Comparison of ENCODE assay signal across 1 cellular context in the genomic region with DNA sequence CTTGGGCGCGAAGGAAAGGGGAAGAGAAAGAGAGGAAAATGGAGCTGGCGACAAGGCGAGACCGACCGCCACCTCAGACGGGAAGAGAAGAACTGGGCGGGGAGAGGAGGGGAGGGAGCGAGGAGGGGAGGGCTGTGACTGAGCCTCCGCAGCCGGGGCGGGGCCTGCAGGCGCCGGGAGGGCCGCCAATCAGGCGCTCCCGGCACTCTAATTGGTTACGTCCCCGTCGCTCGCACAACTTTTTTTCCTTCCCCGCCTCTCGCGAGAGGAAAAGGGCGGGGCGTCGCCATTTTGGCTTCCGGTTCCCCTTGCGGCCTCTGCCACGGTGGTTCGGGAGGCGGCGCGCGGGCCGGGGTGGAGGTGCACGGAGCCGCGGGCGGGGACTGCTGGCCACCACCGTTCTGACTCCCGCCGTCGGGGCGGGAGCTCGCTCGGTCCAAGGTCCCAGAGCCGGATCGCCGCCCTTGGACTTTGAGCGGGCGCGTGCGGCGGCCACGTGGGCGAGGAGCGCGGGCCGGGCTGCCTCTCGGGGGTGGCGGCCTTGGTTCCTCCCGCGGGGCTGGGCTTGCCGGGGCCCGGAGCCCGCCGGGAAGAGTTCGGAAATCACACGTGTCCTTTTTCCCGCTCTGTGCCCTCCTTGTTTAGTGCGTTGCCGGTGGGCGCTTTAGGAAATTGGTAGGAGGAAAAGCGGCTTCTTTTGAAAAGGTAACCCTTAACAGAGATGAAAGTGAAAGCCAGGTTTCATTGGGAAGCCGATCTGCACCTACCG.
TF ChIP-seq lines count a peak whose summit lies in the region.

Gene GDI2 (minus strand): TSS at position 94 of the 769 bp plus-strand sequence. CDS start 176 bp downstream, outside the sequence.

TF ChIP-seq in HepG2, 621 proteins besides CTCF, POLR2A, EP300 and RAD21 (continued from another document and continues in another):
- no peak for TF ChIP-seq ZFP36 (IDR thresholded peaks at IDR 0.05; ENCODE audit: borderline replicate concordance, low read depth, low read length, partially characterized antibody)
- TF ChIP-seq CENPBD1 (CRISPR knock-in tag; IDR thresholded peaks at IDR 0.05; ENCODE audit: borderline replicate concordance, low read depth): peak; percentile 93; the same call in 1 of the 2 replicates
- TF ChIP-seq MBD4 (IDR thresholded peaks at IDR 0.05; ENCODE audit: borderline replicate concordance, low read length): no peak; the same call in 1 of the 2 replicates
- TF ChIP-seq SYNCRIP (IDR thresholded peaks at IDR 0.05; ENCODE audit: insufficient read depth, low read depth, low read length): no peak
- TF ChIP-seq, protein P1, sequence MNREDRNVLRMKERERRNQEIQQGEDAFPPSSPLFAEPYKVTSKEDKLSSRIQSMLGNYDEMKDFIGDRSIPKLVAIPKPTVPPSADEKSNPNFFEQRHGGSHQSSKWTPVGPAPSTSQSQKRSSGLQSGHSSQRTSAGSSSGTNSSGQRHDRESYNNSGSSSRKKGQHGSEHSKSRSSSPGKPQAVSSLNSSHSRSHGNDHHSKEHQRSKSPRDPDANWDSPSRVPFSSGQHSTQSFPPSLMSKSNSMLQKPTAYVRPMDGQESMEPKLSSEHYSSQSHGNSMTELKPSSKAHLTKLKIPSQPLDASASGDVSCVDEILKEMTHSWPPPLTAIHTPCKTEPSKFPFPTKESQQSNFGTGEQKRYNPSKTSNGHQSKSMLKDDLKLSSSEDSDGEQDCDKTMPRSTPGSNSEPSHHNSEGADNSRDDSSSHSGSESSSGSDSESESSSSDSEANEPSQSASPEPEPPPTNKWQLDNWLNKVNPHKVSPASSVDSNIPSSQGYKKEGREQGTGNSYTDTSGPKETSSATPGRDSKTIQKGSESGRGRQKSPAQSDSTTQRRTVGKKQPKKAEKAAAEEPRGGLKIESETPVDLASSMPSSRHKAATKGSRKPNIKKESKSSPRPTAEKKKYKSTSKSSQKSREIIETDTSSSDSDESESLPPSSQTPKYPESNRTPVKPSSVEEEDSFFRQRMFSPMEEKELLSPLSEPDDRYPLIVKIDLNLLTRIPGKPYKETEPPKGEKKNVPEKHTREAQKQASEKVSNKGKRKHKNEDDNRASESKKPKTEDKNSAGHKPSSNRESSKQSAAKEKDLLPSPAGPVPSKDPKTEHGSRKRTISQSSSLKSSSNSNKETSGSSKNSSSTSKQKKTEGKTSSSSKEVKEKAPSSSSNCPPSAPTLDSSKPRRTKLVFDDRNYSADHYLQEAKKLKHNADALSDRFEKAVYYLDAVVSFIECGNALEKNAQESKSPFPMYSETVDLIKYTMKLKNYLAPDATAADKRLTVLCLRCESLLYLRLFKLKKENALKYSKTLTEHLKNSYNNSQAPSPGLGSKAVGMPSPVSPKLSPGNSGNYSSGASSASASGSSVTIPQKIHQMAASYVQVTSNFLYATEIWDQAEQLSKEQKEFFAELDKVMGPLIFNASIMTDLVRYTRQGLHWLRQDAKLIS (CRISPR knock-in tag; IDR thresholded peaks at IDR 0.05): 0 out of 2 replicates have a peak, but pooled peaks have one; percentile 79
- TF ChIP-seq ONECUT2 (CRISPR knock-in tag; IDR thresholded peaks at IDR 0.05): 0 out of 2 replicates have a peak, but pooled peaks have one; percentile 17
- TF ChIP-seq TBX3 (IDR thresholded peaks at IDR 0.05; ENCODE audit: borderline replicate concordance): peak; percentile 58; the same call in 1 of the 2 replicates
- TF ChIP-seq CHD2 (IDR thresholded peaks at IDR 0.05; ENCODE audit: low read depth, low read length): peak; percentile 98
- TF ChIP-seq PTBP1 (IDR thresholded peaks at IDR 0.05; ENCODE audit: low read depth, low read length, poor library complexity, severe bottlenecking): no peak
- no peak; the same call in 1 of the 2 replicates for TF ChIP-seq HNF1A (IDR thresholded peaks at IDR 0.05; ENCODE audit: low read depth)
- peak; percentile 71; the same call in 1 of the 2 replicates for TF ChIP-seq HNF1A (CRISPR knock-in tag; IDR thresholded peaks at IDR 0.05; ENCODE audit: borderline replicate concordance)
- TF ChIP-seq PLRG1 (conservative IDR thresholded peaks at IDR 0.05): no peak
- peak; percentile 82 for TF ChIP-seq ZNF770 (CRISPR knock-in tag; IDR thresholded peaks at IDR 0.05)
- TF ChIP-seq, protein P2, sequence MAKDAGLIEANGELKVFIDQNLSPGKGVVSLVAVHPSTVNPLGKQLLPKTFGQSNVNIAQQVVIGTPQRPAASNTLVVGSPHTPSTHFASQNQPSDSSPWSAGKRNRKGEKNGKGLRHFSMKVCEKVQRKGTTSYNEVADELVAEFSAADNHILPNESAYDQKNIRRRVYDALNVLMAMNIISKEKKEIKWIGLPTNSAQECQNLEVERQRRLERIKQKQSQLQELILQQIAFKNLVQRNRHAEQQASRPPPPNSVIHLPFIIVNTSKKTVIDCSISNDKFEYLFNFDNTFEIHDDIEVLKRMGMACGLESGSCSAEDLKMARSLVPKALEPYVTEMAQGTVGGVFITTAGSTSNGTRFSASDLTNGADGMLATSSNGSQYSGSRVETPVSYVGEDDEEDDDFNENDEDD (CRISPR knock-in tag; IDR thresholded peaks at IDR 0.05; ENCODE audit: borderline replicate concordance): peak; percentile 98
- TF ChIP-seq, protein P3, sequence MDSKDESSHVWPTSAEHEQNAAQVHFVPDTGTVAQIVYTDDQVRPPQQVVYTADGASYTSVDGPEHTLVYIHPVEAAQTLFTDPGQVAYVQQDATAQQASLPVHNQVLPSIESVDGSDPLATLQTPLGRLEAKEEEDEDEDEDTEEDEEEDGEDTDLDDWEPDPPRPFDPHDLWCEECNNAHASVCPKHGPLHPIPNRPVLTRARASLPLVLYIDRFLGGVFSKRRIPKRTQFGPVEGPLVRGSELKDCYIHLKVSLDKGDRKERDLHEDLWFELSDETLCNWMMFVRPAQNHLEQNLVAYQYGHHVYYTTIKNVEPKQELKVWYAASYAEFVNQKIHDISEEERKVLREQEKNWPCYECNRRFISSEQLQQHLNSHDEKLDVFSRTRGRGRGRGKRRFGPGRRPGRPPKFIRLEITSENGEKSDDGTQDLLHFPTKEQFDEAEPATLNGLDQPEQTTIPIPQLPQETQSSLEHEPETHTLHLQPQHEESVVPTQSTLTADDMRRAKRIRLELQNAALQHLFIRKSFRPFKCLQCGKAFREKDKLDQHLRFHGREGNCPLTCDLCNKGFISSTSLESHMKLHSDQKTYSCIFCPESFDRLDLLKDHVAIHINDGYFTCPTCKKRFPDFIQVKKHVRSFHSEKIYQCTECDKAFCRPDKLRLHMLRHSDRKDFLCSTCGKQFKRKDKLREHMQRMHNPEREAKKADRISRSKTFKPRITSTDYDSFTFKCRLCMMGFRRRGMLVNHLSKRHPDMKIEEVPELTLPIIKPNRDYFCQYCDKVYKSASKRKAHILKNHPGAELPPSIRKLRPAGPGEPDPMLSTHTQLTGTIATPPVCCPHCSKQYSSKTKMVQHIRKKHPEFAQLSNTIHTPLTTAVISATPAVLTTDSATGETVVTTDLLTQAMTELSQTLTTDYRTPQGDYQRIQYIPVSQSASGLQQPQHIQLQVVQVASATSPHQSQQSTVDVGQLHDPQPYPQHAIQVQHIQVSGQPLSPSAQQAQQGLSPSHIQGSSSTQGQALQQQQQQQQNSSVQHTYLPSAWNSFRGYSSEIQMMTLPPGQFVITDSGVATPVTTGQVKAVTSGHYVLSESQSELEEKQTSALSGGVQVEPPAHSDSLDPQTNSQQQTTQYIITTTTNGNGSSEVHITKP (CRISPR knock-in tag; IDR thresholded peaks at IDR 0.05; ENCODE audit: low read depth): peak; percentile 67; the same call in 1 of the 2 replicates
- TF ChIP-seq RBM22 (optimal IDR thresholded peaks at IDR 0.05; ENCODE audit: low read length): no peak
- TF ChIP-seq ARNTL (CRISPR knock-in tag; IDR thresholded peaks at IDR 0.05): peak; percentile 99
- peak; percentile 77; the same call in 1 of the 2 replicates for TF ChIP-seq ZNF570 (CRISPR knock-in tag; IDR thresholded peaks at IDR 0.05; ENCODE audit: borderline replicate concordance)
- peak; percentile 51 for TF ChIP-seq KDM6A (CRISPR knock-in tag; IDR thresholded peaks at IDR 0.05; ENCODE audit: low read depth)
- peak; percentile 88 for TF ChIP-seq KDM2A (CRISPR knock-in tag; IDR thresholded peaks at IDR 0.05; ENCODE audit: borderline replicate concordance, low read depth)
- TF ChIP-seq ZNF776 (CRISPR knock-in tag; IDR thresholded peaks at IDR 0.05): peak; percentile 97
- peak in 1 of 2 experiments; percentile 71; a peak in 2 of 4 replicates for TF ChIP-seq ATF4 (CRISPR knock-in tag; IDR thresholded peaks at IDR 0.05)
- TF ChIP-seq HNRNPL (IDR thresholded peaks at IDR 0.05; ENCODE audit: low read depth, low read length): 0 out of 2 replicates have a peak, but pooled peaks have one; percentile 15
- peak; percentile 88 for TF ChIP-seq MED8 (CRISPR knock-in tag; IDR thresholded peaks at IDR 0.05; ENCODE audit: insufficient replicate concordance)
- peak; percentile 82; the same call in 1 of the 2 replicates for TF ChIP-seq RFXAP (CRISPR knock-in tag; IDR thresholded peaks at IDR 0.05; ENCODE audit: borderline replicate concordance)
- TF ChIP-seq, protein P4, sequence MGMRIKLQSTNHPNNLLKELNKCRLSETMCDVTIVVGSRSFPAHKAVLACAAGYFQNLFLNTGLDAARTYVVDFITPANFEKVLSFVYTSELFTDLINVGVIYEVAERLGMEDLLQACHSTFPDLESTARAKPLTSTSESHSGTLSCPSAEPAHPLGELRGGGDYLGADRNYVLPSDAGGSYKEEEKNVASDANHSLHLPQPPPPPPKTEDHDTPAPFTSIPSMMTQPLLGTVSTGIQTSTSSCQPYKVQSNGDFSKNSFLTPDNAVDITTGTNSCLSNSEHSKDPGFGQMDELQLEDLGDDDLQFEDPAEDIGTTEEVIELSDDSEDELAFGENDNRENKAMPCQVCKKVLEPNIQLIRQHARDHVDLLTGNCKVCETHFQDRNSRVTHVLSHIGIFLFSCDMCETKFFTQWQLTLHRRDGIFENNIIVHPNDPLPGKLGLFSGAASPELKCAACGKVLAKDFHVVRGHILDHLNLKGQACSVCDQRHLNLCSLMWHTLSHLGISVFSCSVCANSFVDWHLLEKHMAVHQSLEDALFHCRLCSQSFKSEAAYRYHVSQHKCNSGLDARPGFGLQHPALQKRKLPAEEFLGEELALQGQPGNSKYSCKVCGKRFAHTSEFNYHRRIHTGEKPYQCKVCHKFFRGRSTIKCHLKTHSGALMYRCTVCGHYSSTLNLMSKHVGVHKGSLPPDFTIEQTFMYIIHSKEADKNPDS (CRISPR knock-in tag; IDR thresholded peaks at IDR 0.05): peak; percentile 77; the same call in 1 of the 2 replicates
- TF ChIP-seq ZNF839 (CRISPR knock-in tag; IDR thresholded peaks at IDR 0.05; ENCODE audit: borderline replicate concordance): peak; percentile 53; the same call in 1 of the 2 replicates
- peak; percentile 83 for TF ChIP-seq SAFB2 (CRISPR knock-in tag; IDR thresholded peaks at IDR 0.05; ENCODE audit: borderline replicate concordance, low read depth)
- peak; percentile 85; the same call in 1 of the 2 replicates for TF ChIP-seq ZNF660 (CRISPR knock-in tag; IDR thresholded peaks at IDR 0.05; ENCODE audit: borderline replicate concordance, low read depth)
- TF ChIP-seq SP140L (CRISPR knock-in tag; IDR thresholded peaks at IDR 0.05; ENCODE audit: borderline replicate concordance): peak; percentile 79; the same call in 1 of the 2 replicates
- TF ChIP-seq XBP1 (CRISPR knock-in tag; IDR thresholded peaks at IDR 0.05): peak; percentile 77; the same call in 1 of the 2 replicates
